Comparison of ENCODE assay signal across 6 cellular contexts in the genomic region with DNA sequence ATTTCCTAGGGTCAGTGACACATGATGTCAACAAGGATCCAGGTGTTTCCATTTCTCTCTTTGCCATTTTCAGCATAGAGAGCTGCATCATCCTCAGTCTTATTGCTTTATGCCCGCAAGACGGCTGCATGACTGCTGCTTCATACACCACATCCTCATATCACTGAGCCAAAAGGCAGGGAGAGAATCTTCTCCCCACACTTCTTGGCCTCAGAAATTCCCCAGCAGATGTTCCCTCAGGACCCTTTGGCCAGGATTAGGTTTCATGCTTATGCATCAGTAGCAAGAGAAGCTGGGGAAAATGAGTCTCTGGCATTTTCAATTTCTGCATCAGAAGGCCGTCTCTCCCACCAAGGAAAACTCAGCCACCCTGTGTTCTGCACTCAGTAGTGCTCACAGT.
"Had no signal": no experiment of that assay in that cellular context is flagged by ENCODE, and none has a peak within 500 bp of the region (broad histone marks: within the 10 kb centered on the region; RNA-seq: fewer than 3 reads in every experiment).

No MANE protein-coding gene starts in this region.

- H3K4me2 ChIP-seq: GM23338 had no signal

- H3K4me3 ChIP-seq: GM23338, K562 had no signal

- H2AFZ ChIP-seq: GM23338 had no signal

- DNase-seq: H9, HCEC 1CT, IMR-90, KG1 had no signal

- ATAC-seq: GM23338, K562 had no signal
